Comparison of ENCODE assay signal across 1 cellular context in the genomic region with DNA sequence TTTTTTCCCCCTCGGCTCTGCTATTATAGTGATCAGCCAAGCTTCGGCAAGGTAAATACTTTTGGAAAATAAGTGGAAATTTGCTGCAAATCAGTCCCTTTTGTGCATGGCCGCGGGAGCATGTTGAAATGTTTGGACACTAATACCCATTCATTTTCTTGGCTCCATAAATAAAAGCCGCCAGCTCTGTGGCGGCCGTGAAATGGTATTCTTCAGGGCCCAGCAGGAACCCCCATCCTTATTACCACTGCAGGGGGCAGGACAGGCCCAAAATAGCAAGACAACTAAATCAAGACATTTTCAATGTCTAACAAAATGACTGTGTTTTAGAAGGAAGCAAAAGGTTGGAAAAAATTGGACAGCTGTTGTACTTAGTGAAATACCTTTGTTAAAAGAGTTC.
TF ChIP-seq lines count a peak whose summit lies in the region.

No MANE protein-coding gene starts in this region.

TF ChIP-seq in HEK293, 187 proteins besides CTCF, POLR2A, EP300 and RAD21 (continued from another document):
- TF ChIP-seq, protein P1, sequence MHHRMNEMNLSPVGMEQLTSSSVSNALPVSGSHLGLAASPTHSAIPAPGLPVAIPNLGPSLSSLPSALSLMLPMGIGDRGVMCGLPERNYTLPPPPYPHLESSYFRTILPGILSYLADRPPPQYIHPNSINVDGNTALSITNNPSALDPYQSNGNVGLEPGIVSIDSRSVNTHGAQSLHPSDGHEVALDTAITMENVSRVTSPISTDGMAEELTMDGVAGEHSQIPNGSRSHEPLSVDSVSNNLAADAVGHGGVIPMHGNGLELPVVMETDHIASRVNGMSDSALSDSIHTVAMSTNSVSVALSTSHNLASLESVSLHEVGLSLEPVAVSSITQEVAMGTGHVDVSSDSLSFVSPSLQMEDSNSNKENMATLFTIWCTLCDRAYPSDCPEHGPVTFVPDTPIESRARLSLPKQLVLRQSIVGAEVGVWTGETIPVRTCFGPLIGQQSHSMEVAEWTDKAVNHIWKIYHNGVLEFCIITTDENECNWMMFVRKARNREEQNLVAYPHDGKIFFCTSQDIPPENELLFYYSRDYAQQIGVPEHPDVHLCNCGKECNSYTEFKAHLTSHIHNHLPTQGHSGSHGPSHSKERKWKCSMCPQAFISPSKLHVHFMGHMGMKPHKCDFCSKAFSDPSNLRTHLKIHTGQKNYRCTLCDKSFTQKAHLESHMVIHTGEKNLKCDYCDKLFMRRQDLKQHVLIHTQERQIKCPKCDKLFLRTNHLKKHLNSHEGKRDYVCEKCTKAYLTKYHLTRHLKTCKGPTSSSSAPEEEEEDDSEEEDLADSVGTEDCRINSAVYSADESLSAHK (tag by site-specific recombination; IDR thresholded peaks at IDR 0.05) = no peak; the same call in 1 of the 2 replicates
- 0 out of 2 replicates have a peak, but pooled peaks have one; percentile 29 for TF ChIP-seq ZNF24 (tag by site-specific recombination; IDR thresholded peaks at IDR 0.05)
